ENCODE assay signal across 10 cellular contexts in the genomic region with DNA sequence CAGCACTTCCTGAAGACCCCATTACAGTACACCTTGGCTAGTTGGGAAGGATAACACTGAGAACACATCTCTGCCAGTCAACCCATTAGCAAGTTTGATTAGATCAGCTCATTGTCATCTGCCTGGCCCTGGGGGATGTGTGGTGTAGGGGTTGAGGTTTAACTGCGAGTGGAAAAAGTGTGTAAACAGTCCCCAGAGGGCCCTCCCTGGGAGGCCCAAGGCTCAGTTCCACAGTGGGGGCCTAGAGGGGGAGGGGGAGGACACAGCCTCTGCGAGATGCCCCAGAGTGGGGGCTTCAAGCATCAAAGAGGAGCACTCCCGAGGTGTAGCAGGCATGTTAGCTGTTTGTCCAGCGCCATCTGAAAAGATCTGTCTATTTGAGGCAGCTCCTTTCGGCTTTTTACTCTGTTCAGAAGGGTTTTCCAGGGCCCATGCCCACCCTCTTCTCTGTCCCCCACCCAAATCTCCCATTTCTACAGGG. TPM values are rescaled to one million over a fixed set of nuclear protein-coding genes. Genes with fewer than 3 reads are reported as not detected.
DNase-seq lines count a peak whose midpoint lies in the region; ATAC-seq and TF ChIP-seq lines count a peak whose summit lies in the region.
"Had no signal": no experiment of that assay in that cellular context is flagged by ENCODE, and none has a peak within 500 bp of the region (broad histone marks: within the 10 kb centered on the region; RNA-seq: fewer than 3 reads in every experiment).

No MANE protein-coding gene starts in this region.

- no peak overlapping the region for H2AFZ ChIP-seq in OCI-LY1 (ENCODE audit: low read length)

- TF ChIP-seq POLR2A in spleen (IDR thresholded peaks at IDR 0.05) = peak in 1 of 3 donors; percentile 52

- no peaks in the 10 kb centered on the region for H3F3A ChIP-seq in OCI-LY1 (ENCODE audit: insufficient read depth, low read length)

- H3K4me3 ChIP-seq in OCI-LY1 (ENCODE audit: low read depth, low read length, poor library complexity, severe bottlenecking) (peak overlapping the region; percentile 56), spleen (peak overlapping the region; percentile 3 to 71 (median 32))

- peaks cover 50% of the 10 kb centered on the region for H3K4me1 Mint-ChIP-seq in activated naive CD8-positive, alpha-beta T cell treated with anti-CD3 and anti-CD28 coated beads, Interleukin-2, amount 10 ng/mL, durations not matched to agents 7 days and 5 days

- H3K27me3 Mint-ChIP-seq in activated naive CD8-positive, alpha-beta T cell treated with anti-CD3 and anti-CD28 coated beads, Interleukin-2, amount 10 ng/mL, durations not matched to agents 7 days and 5 days = no peaks in the 10 kb centered on the region

- H3K9me2 ChIP-seq in OCI-LY1 (ENCODE audit: low read depth, low read length) = no peaks in the 10 kb centered on the region

- H3K79me2 ChIP-seq in OCI-LY1 (ENCODE audit: insufficient read depth, low read length) = no peaks in the 10 kb centered on the region

- no peaks in the 10 kb centered on the region for H4K20me1 ChIP-seq in OCI-LY1 (ENCODE audit: insufficient read depth, low read length)

- POLR2A ChIA-PET in activated naive CD8-positive, alpha-beta T cell treated with anti-CD3 and anti-CD28 coated beads, Interleukin-2, amount 10 ng/mL, durations not matched to agents 7 days and 5 days (lab: Charles Lee) = interaction anchor here (0.6 to 2.5 kb wide), 11 partner anchors 8 to 88 kb away, joined by 3 to 13 read pairs (median 5); partner anchors contain the start of genes ACRBP, COPS7A and ZNF384

- H3K27ac Mint-ChIP-seq in activated naive CD8-positive, alpha-beta T cell treated with anti-CD3 and anti-CD28 coated beads, Interleukin-2, amount 10 ng/mL, durations not matched to agents 7 days and 5 days = peak overlapping the region; percentile 94

- no peaks in the 10 kb centered on the region for H3K9me3 Mint-ChIP-seq in activated naive CD8-positive, alpha-beta T cell treated with anti-CD3 and anti-CD28 coated beads, Interleukin-2, amount 10 ng/mL, durations not matched to agents 7 days and 5 days

- peak; percentile 62 for DNase-seq in activated naive CD8-positive, alpha-beta T cell treated with anti-CD3 and anti-CD28 coated beads, Interleukin-2, amount 10 ng/mL, durations not matched to agents 7 days and 5 days
- DNase-seq in spleen (peak; percentile 88), NCI-H82 (lab: John Stamatoyannopoulos, UW) (no peak), ecto neural progenitor cell (ENCODE audit: low spot score) (no peak), amniotic stem cell (lab: John Stamatoyannopoulos, UW) (no peak)
- DNase-seq in NK-92 treated with Interleukin-12 subunit alpha and Interleukin-12 subunit beta, amount 100 ng/mL, for 24 hours (lab: John Stamatoyannopoulos, UW) = no peak

- peak overlapping the region; percentile 81 for H3K4me2 ChIP-seq in OCI-LY1 (ENCODE audit: low read length)

- ATAC-seq in GM19438 (IDR thresholded peaks at IDR 0.05; ENCODE audit: low read depth, unreplicated experiment) = peak; percentile 43
- peak; percentile 53 for ATAC-seq in activated naive CD8-positive, alpha-beta T cell treated with anti-CD3 and anti-CD28 coated beads, Interleukin-2, amount 10 ng/mL, durations not matched to agents 7 days and 5 days (ENCODE audit: low read depth)

- H3K9me3 ChIP-seq in OCI-LY1 (ENCODE audit: low read length) = no peaks in the 10 kb centered on the region
- no peaks in the 10 kb centered on the region for H3K9me3 ChIP-seq in spleen
- H3K9me3 ChIP-seq: heart right ventricle had no signal

- TF ChIP-seq CTCF in OCI-LY1 (IDR thresholded peaks at IDR 0.05; ENCODE audit: low read length) = no peak
- TF ChIP-seq CTCF in spleen (IDR thresholded peaks at IDR 0.05 in 8 of 11, conservative IDR thresholded peaks at IDR 0.05 in 3 of 11) = no peak

- H3K4me3 Mint-ChIP-seq in activated naive CD8-positive, alpha-beta T cell treated with anti-CD3 and anti-CD28 coated beads, Interleukin-2, amount 10 ng/mL, durations not matched to agents 7 days and 5 days = peak overlapping the region; percentile 87

- 46 to 56% (median 54%) methylated on average over 5 of the region's 5 CpGs for WGBS in spleen, 5 donors

- no peaks in the 10 kb centered on the region for H3K36me3 Mint-ChIP-seq in activated naive CD8-positive, alpha-beta T cell treated with anti-CD3 and anti-CD28 coated beads, Interleukin-2, amount 10 ng/mL, durations not matched to agents 7 days and 5 days

- H3K27me3 ChIP-seq in OCI-LY1 (ENCODE audit: insufficient read depth, low read length) = no peaks in the 10 kb centered on the region
- H3K27me3 ChIP-seq in spleen (replicated peaks in 1 of 7) = no peaks in the 10 kb centered on the region

- H3K4me1 ChIP-seq in OCI-LY1 (ENCODE audit: insufficient read depth, low read length, severe bottlenecking) = peaks cover 89% of the 10 kb centered on the region
- H3K4me1 ChIP-seq in spleen = peaks cover 50 to 99% (median 83%) of the 10 kb centered on the region in 6 donors

- intact Hi-C loops in spleen (cut with DNase I; ENCODE audit: low total_unique reads) = no loop called here

- H3K27ac ChIP-seq in OCI-LY1 (ENCODE audit: low read depth, low read length, poor library complexity, severe bottlenecking) (peak overlapping the region; percentile 95), spleen (peak overlapping the region; percentile 38 to 91 (median 84))

- H3K36me3 ChIP-seq in OCI-LY1 (ENCODE audit: insufficient read depth, low read length) (no peaks in the 10 kb centered on the region), spleen (peaks cover 0 to 6% (median 0%) of the 10 kb centered on the region in 6 donors)
- H3K36me3 ChIP-seq: heart right ventricle had no signal

- peak overlapping the region; percentile 75 for H3K9ac ChIP-seq in OCI-LY1 (ENCODE audit: low read length)

RNA-seq across cellular contexts. Expression of gene LPAR5, which starts 0.3 kb away (rescaled TPM):
- 10 to 100 TPM; 19.4 to 20.9 TPM for total RNA-seq in activated naive CD8-positive, alpha-beta T cell treated with anti-CD3 and anti-CD28 coated beads, Interleukin-2, amount 10 ng/mL, durations not matched to agents 7 days and 5 days
- total RNA-seq in spleen = 10 to 100 TPM; 12.9 to 26.6 (median 16.9) TPM
- polyA plus RNA-seq in spleen = 10 to 100 TPM; 10.9 to 16.0 (median 14.9) TPM
- total RNA-seq: LHCN-M2 had no signal

RNA-seq across cellular contexts. Expression of gene ACRBP, which starts 11.8 kb away (rescaled TPM):
- total RNA-seq in activated naive CD8-positive, alpha-beta T cell treated with anti-CD3 and anti-CD28 coated beads, Interleukin-2, amount 10 ng/mL, durations not matched to agents 7 days and 5 days = 1 to 10 TPM; 8.0 to 8.8 TPM
- total RNA-seq in spleen = 10 to 100 TPM; 13.2 to 41.7 (median 18.1) TPM
- polyA plus RNA-seq in spleen = 1 to 10 TPM; 7.2 to 8.8 (median 7.3) TPM
- total RNA-seq: LHCN-M2 had no signal

RNA-seq across cellular contexts. Expression of gene ING4, which starts 27.5 kb away (rescaled TPM):
- total RNA-seq in activated naive CD8-positive, alpha-beta T cell treated with anti-CD3 and anti-CD28 coated beads, Interleukin-2, amount 10 ng/mL, durations not matched to agents 7 days and 5 days = 10 to 100 TPM; 46.9 to 49.3 TPM
- total RNA-seq in spleen = 10 to 100 TPM; 34.5 to 68.8 (median 49.9) TPM
- polyA plus RNA-seq in spleen = 10 to 100 TPM; 33.0 to 56.7 (median 50.3) TPM

RNA-seq across cellular contexts. Expression of gene CHD4, which starts 28.2 kb away (rescaled TPM):
- 100 to 1,000 TPM; 273 to 277 TPM for total RNA-seq in activated naive CD8-positive, alpha-beta T cell treated with anti-CD3 and anti-CD28 coated beads, Interleukin-2, amount 10 ng/mL, durations not matched to agents 7 days and 5 days
- total RNA-seq in spleen = 100 to 1,000 TPM; 202 to 272 (median 240) TPM
- polyA plus RNA-seq in spleen = 100 to 1,000 TPM; 136 to 169 (median 154) TPM

RNA-seq across cellular contexts. Expression of gene ZNF384, which starts 53.8 kb away (rescaled TPM):
- total RNA-seq in activated naive CD8-positive, alpha-beta T cell treated with anti-CD3 and anti-CD28 coated beads, Interleukin-2, amount 10 ng/mL, durations not matched to agents 7 days and 5 days = 10 to 100 TPM; 79.5 to 88.2 TPM
- total RNA-seq in spleen = 10 to 100 TPM; 48.8 to 79.8 (median 59.0) TPM
- polyA plus RNA-seq in spleen = 10 to 100 TPM; 18.9 to 35.9 (median 28.7) TPM

Comparison
In these comparisons a context has a peak if more than half of its experiments do, and no peak if none do; other contexts are left out.
1. DNase-seq: peak in activated naive CD8-positive, alpha-beta T cell treated with anti-CD3 and anti-CD28 coated beads, Interleukin-2, amount 10 ng/mL, durations not matched to agents 7 days and 5 days (single experiment) and spleen (single experiment); none in NCI-H82 (single experiment), ecto neural progenitor cell (single experiment), NK-92 treated with Interleukin-12 subunit alpha and Interleukin-12 subunit beta, amount 100 ng/mL, for 24 hours (single experiment) and amniotic stem cell (single experiment).